Comparison of ENCODE assay signal across 1 cellular context in the genomic region with DNA sequence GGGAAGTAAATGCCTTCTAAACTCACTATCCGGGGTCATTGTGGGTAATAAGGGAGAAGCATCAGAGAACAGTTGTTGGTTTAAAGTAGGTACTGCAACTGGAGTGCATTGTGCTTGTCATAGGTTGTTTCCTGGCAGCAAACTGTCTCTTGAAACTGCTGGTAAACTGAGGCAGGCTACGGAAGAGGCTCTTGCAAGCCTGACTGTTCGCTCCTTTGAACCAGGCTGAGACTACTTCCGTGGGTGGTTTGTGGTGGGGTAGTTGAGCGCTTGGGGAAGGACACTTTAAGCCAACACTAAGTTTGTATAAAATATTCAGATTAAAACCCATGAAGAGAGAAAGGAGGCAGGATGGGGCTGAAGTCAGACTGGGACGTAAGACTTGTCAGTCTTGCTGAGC.
TF ChIP-seq lines count a peak whose summit lies in the region.

No MANE protein-coding gene starts in this region.

TF ChIP-seq in HepG2, 621 proteins besides CTCF, POLR2A, EP300 and RAD21 (continued from another document):
- TF ChIP-seq ZHX2 (IDR thresholded peaks at IDR 0.05; ENCODE audit: low read depth) = no peak
- TF ChIP-seq ZHX2 (CRISPR knock-in tag; IDR thresholded peaks at IDR 0.05; ENCODE audit: borderline replicate concordance) = no peak
- no peak for TF ChIP-seq CBX2 (IDR thresholded peaks at IDR 0.05; ENCODE audit: low read depth, low read length)
- no peak for TF ChIP-seq CBX2 (CRISPR knock-in tag; IDR thresholded peaks at IDR 0.05; ENCODE audit: low read depth)
- no peak for TF ChIP-seq MTA3 (CRISPR knock-in tag; IDR thresholded peaks at IDR 0.05)
- TF ChIP-seq CENPT (CRISPR knock-in tag; IDR thresholded peaks at IDR 0.05; ENCODE audit: low read depth) = no peak
- no peak for TF ChIP-seq SATB2 (CRISPR knock-in tag; IDR thresholded peaks at IDR 0.05)
- TF ChIP-seq SMAD3 (CRISPR knock-in tag; IDR thresholded peaks at IDR 0.05) = no peak
